ENCODE assay signal across 18 cellular contexts in the genomic region with DNA sequence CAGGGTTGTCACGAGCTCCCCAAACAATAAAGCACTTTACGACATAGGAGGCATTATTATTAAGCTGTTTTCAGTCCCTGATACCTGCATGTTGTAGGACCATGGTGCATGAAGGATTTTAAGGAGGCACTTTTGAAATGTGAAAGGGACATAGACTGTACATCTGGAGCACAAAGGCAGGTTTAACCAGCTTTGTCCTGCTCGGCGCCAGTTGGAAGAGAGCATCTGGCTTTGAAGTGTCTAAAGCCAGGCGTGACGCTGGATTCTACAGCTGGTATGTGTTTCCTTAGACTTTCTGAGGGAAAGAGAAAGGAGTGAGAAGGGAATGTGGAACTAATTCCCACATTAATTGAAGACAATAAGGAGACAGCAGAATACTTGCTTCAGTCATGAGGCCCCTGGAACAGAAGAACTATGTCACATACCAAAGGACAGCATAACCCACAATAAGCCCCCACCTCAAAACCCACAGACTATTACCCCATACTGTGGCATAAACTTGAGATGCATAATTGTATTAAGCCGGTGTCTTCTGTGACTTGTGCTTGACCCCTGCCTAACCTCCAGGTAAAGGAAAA.
DNase-seq lines count a peak whose midpoint lies in the region; ATAC-seq and TF ChIP-seq lines count a peak whose summit lies in the region.
"Had no signal": no experiment of that assay in that cellular context is flagged by ENCODE, and none has a peak within 500 bp of the region (broad histone marks: within the 10 kb centered on the region; RNA-seq: fewer than 3 reads in every experiment).

No MANE protein-coding gene starts in this region.

- no peak overlapping the region for H2AFZ ChIP-seq in neural progenitor cell (replicated peaks)

- H3K4me3 ChIP-seq in ectodermal cell (ENCODE audit: insufficient read depth, low read depth, low read length) (no peak overlapping the region), neural progenitor cell (no peak overlapping the region)
- H3K4me3 ChIP-seq: A549, HAP-1 had no signal

- 78 to 83% methylated on average over 7 of the region's 7 CpGs for WGBS in ectodermal cell, 2 experiments

- ATAC-seq in SK-N-SH treated with all-trans-retinoic acid at 6 μM for 48 hours = no peak
- ATAC-seq: A549 had no signal

- H3K4me1 Mint-ChIP-seq in neural progenitor cell = peaks cover 15% of the 10 kb centered on the region

- DNase-seq in NCI-H82 (lab: John Stamatoyannopoulos, UW) = peak; percentile 73
- DNase-seq in NCI-H82 treated with DMSO at 0.1 percent for 48 hours (lab: John Stamatoyannopoulos, UW; ENCODE audit: unreplicated experiment) = no peak
- DNase-seq in neural progenitor cell (ENCODE audit: low spot score) = peak; percentile 19
- DNase-seq in NCI-H510A treated with DMSO at 0.1 percent for 48 hours (lab: John Stamatoyannopoulos, UW) = no peak
- no peak for DNase-seq in NCI-H774 (lab: John Stamatoyannopoulos, UW)
- DNase-seq in activated CD4-positive, alpha-beta T cell treated with anti-CD3 and anti-CD28 coated beads for 4 hours = no peak
- DNase-seq: AML-193; CD4-positive, alpha-beta T cell; DMS153; DMS79; GF-D8 had no signal

- H3K27ac ChIP-seq in ectodermal cell (ENCODE audit: insufficient read depth, low read depth, low read length, poor library complexity, severe bottlenecking) (peak overlapping the region; percentile 72), neural progenitor cell (no peak overlapping the region)
- H3K27ac ChIP-seq: 22Rv1, A549, C4-2B, HL-60 had no signal

- H3K9ac ChIP-seq in neural progenitor cell = no peak overlapping the region

- no peaks in the 10 kb centered on the region for H3F3A ChIP-seq in neural progenitor cell (ENCODE audit: low read depth)

- no peaks in the 10 kb centered on the region for H4K20me1 ChIP-seq in neural progenitor cell (ENCODE audit: low read depth)

- peak overlapping the region; percentile 65 for H3K27ac Mint-ChIP-seq in neural progenitor cell
- H3K27ac Mint-ChIP-seq: CD4-positive, alpha-beta T cell had no signal

- H3K27me3 ChIP-seq in ectodermal cell (ENCODE audit: control insufficient read depth, insufficient read depth, low read length, poor library complexity, severe bottlenecking) (no peaks in the 10 kb centered on the region), neural progenitor cell (no peaks in the 10 kb centered on the region)

- no peaks in the 10 kb centered on the region for H3K36me3 Mint-ChIP-seq in neural progenitor cell

- TF ChIP-seq CTCF in neural progenitor cell (IDR thresholded peaks at IDR 0.05) = no peak

- no peaks in the 10 kb centered on the region for H3K79me2 ChIP-seq in neural progenitor cell (ENCODE audit: low read depth)

- H3K4me1 ChIP-seq in ectodermal cell (ENCODE audit: control insufficient read depth, insufficient read depth, low read length) = peaks cover 5% of the 10 kb centered on the region
- no peaks in the 10 kb centered on the region for H3K4me1 ChIP-seq in neural progenitor cell
- H3K4me1 ChIP-seq: A549, HAP-1 had no signal

- H3K9me3 ChIP-seq in ectodermal cell (ENCODE audit: control insufficient read depth, low read length) = no peaks in the 10 kb centered on the region
- no peaks in the 10 kb centered on the region for H3K9me3 ChIP-seq in neural progenitor cell (ENCODE audit: low read depth)
- H3K9me3 ChIP-seq: A549, HAP-1 had no signal

- H3K27me3 Mint-ChIP-seq in neural progenitor cell (ENCODE audit: insufficient read depth, low read depth) = peaks cover 9% of the 10 kb centered on the region

- no peak overlapping the region for H3K4me3 Mint-ChIP-seq in neural progenitor cell
- H3K4me3 Mint-ChIP-seq: CD4-positive, alpha-beta T cell had no signal

- peaks cover 6% of the 10 kb centered on the region for H3K9me3 Mint-ChIP-seq in neural progenitor cell

- H3K36me3 ChIP-seq in ectodermal cell (ENCODE audit: control insufficient read depth, insufficient read depth, low read length) = no peaks in the 10 kb centered on the region
- no peaks in the 10 kb centered on the region for H3K36me3 ChIP-seq in neural progenitor cell
- H3K36me3 ChIP-seq: HAP-1 had no signal

- no peak overlapping the region for H3K4me2 ChIP-seq in neural progenitor cell
- H3K4me2 ChIP-seq: A549 had no signal

TF ChIP-seq in SK-N-SH treated with all-trans-retinoic acid at 6 μM for 48 hours, 23 proteins besides CTCF, POLR2A, EP300 and RAD21:
- no peak for TF ChIP-seq ZFP30 (CRISPR knock-in tag; IDR thresholded peaks at IDR 0.05)
- no peak for TF ChIP-seq ISL1 (CRISPR knock-in tag; IDR thresholded peaks at IDR 0.05)
- TF ChIP-seq ZNF8 (CRISPR knock-in tag; IDR thresholded peaks at IDR 0.05) = no peak
- TF ChIP-seq OSR1 (CRISPR knock-in tag; IDR thresholded peaks at IDR 0.05) = no peak
- no peak for TF ChIP-seq SNAI2 (CRISPR knock-in tag; IDR thresholded peaks at IDR 0.05)
- no peak for TF ChIP-seq BACH2 (CRISPR knock-in tag; IDR thresholded peaks at IDR 0.05; ENCODE audit: borderline replicate concordance)
- no peak for TF ChIP-seq ZFP3 (CRISPR knock-in tag; IDR thresholded peaks at IDR 0.05)
- TF ChIP-seq POU6F1 (CRISPR knock-in tag; IDR thresholded peaks at IDR 0.05; ENCODE audit: borderline replicate concordance, low read depth) = no peak
- TF ChIP-seq GLIS3 (CRISPR knock-in tag; IDR thresholded peaks at IDR 0.05) = no peak

Comparison
In these comparisons a context has a peak if more than half of its experiments do, and no peak if none do; other contexts are left out.
1. DNase-seq: peak in NCI-H82 (single experiment) and neural progenitor cell (single experiment); none in NCI-H82 treated with DMSO at 0.1 percent for 48 hours (single experiment), NCI-H510A treated with DMSO at 0.1 percent for 48 hours (single experiment), NCI-H774 (single experiment) and activated CD4-positive, alpha-beta T cell treated with anti-CD3 and anti-CD28 coated beads for 4 hours (0 of 2).